In genomic region chr11:111734383-111735261, GRCh38 we compare ENCODE assay signal across 1 cellular context.
TF ChIP-seq lines count a peak whose summit lies in the region.

No MANE protein-coding gene starts in this region.

TF ChIP-seq in HEK293, 187 proteins besides CTCF, POLR2A, EP300 and RAD21 (continued from another document):
- TF ChIP-seq ZNF555 (tag by site-specific recombination; conservative IDR thresholded peaks at IDR 0.05) = no peak
- TF ChIP-seq, protein P1, sequence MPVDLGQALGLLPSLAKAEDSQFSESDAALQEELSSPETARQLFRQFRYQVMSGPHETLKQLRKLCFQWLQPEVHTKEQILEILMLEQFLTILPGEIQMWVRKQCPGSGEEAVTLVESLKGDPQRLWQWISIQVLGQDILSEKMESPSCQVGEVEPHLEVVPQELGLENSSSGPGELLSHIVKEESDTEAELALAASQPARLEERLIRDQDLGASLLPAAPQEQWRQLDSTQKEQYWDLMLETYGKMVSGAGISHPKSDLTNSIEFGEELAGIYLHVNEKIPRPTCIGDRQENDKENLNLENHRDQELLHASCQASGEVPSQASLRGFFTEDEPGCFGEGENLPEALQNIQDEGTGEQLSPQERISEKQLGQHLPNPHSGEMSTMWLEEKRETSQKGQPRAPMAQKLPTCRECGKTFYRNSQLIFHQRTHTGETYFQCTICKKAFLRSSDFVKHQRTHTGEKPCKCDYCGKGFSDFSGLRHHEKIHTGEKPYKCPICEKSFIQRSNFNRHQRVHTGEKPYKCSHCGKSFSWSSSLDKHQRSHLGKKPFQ (tag by site-specific recombination; IDR thresholded peaks at IDR 0.05) = no peak
- no peak for TF ChIP-seq ZNF600 (tag by site-specific recombination; IDR thresholded peaks at IDR 0.05)
